ENCODE assay signal across 8 cellular contexts in genomic region chr9:110021891-110022290, GRCh38.
DNase-seq lines count a peak whose midpoint lies in the region; ATAC-seq and TF ChIP-seq lines count a peak whose summit lies in the region.

No MANE protein-coding gene starts in this region.

- H3K27me3 Mint-ChIP-seq in T-helper 1 cell treated with Interleukin-12 subunit alpha and Interleukin-12 subunit beta and Interleukin-4 antibody, amounts not matched to agents 30 μg/mL and 1 μg/mL, for 36 hours (ENCODE audit: low read depth): no peaks in the 10 kb centered on the region

- no peak for TF ChIP-seq CTCF in left ventricle myocardium inferior (IDR thresholded peaks at IDR 0.05; ENCODE audit: borderline replicate concordance)
- no peak for TF ChIP-seq CTCF in adrenal gland (IDR thresholded peaks at IDR 0.05)

- H3K9me3 Mint-ChIP-seq in T-helper 1 cell treated with Interleukin-12 subunit alpha and Interleukin-12 subunit beta and Interleukin-4 antibody, amounts not matched to agents 30 μg/mL and 1 μg/mL, for 36 hours: no peaks in the 10 kb centered on the region

- 57 to 72% (median 64%) methylated on average over 2 of the region's 2 CpGs for WGBS in adrenal gland, 4 donors

- H3K4me1 ChIP-seq in left ventricle myocardium inferior (peaks cover 20% of the 10 kb centered on the region), subcutaneous abdominal adipose tissue (ENCODE audit: control insufficient read depth in 5 of 5, insufficient read depth in 5 of 5, low read length in 5 of 5) (peaks cover 0 to 23% (median 2%) of the 10 kb centered on the region in 5 donors), adrenal gland (replicated peaks in 1 of 2) (peaks cover 0 to under 1% of the 10 kb centered on the region in 2 donors)

- no peaks in the 10 kb centered on the region for H3K9me3 ChIP-seq in left ventricle myocardium inferior (replicated peaks)
- no peaks in the 10 kb centered on the region for H3K9me3 ChIP-seq in subcutaneous abdominal adipose tissue (ENCODE audit: control insufficient read depth in 5 of 5, low read length in 5 of 5)
- no peaks in the 10 kb centered on the region for H3K9me3 ChIP-seq in adrenal gland (replicated peaks in 1 of 3)

- peak overlapping the region; percentile 5 for H3K4me3 Mint-ChIP-seq in T-helper 1 cell treated with Interleukin-12 subunit alpha and Interleukin-12 subunit beta and Interleukin-4 antibody, amounts not matched to agents 30 μg/mL and 1 μg/mL, for 36 hours

- intact Hi-C loops in Right ventricle myocardium inferior (cut with DNase I): no loop called here
- intact Hi-C loops in left ventricle myocardium inferior (cut with micrococcal nuclease): no loop called here
- intact Hi-C loops in adrenal gland (cut with DNase I): no loop called here

- H3K36me3 ChIP-seq in left ventricle myocardium inferior (no peaks in the 10 kb centered on the region), subcutaneous abdominal adipose tissue (ENCODE audit: control insufficient read depth in 5 of 5, insufficient read depth in 5 of 5, low read length in 5 of 5) (peaks cover 0 to 8% (median 0%) of the 10 kb centered on the region in 5 donors), adrenal gland (replicated peaks in 1 of 2) (no peaks in the 10 kb centered on the region)

- peak overlapping the region; percentile 77 for H3K27ac Mint-ChIP-seq in T-helper 1 cell treated with Interleukin-12 subunit alpha and Interleukin-12 subunit beta and Interleukin-4 antibody, amounts not matched to agents 30 μg/mL and 1 μg/mL, for 36 hours

- DNase-seq in Right ventricle myocardium inferior (ENCODE audit: missing footprints) (no peak), left ventricle myocardium inferior (no peak), adrenal gland (no peak), NCI-H2081 treated with DMSO at 0.1 percent for 48 hours (lab: John Stamatoyannopoulos, UW) (no peak), GOT3 (lab: John Stamatoyannopoulos, UW) (no peak)

- H3K27ac ChIP-seq in left ventricle myocardium inferior (replicated peaks): no peak overlapping the region
- H3K27ac ChIP-seq in subcutaneous abdominal adipose tissue (ENCODE audit: low read depth, low read length): peak overlapping the region; percentile 57
- no peak overlapping the region for H3K27ac ChIP-seq in adrenal gland

- H3K27me3 ChIP-seq in left ventricle myocardium inferior (ENCODE audit: low read depth) (no peaks in the 10 kb centered on the region), subcutaneous abdominal adipose tissue (ENCODE audit: control insufficient read depth in 5 of 5, insufficient read depth in 4 of 5, low read length in 5 of 5) (no peaks in the 10 kb centered on the region), adrenal gland (no peaks in the 10 kb centered on the region)

- no peak for TF ChIP-seq POLR2A in adrenal gland (IDR thresholded peaks at IDR 0.05)

- H3K9ac ChIP-seq in subcutaneous abdominal adipose tissue (ENCODE audit: low read length in 5 of 5): no peak overlapping the region

- H3K36me3 Mint-ChIP-seq in T-helper 1 cell treated with Interleukin-12 subunit alpha and Interleukin-12 subunit beta and Interleukin-4 antibody, amounts not matched to agents 30 μg/mL and 1 μg/mL, for 36 hours (ENCODE audit: low read depth): no peaks in the 10 kb centered on the region

- H3K4me1 Mint-ChIP-seq in T-helper 1 cell treated with Interleukin-12 subunit alpha and Interleukin-12 subunit beta and Interleukin-4 antibody, amounts not matched to agents 30 μg/mL and 1 μg/mL, for 36 hours (ENCODE audit: low read depth): peaks cover 18% of the 10 kb centered on the region

- no peak overlapping the region for H3K4me3 ChIP-seq in left ventricle myocardium inferior
- no peak overlapping the region for H3K4me3 ChIP-seq in subcutaneous abdominal adipose tissue (ENCODE audit: low read depth in 1 of 5, low read length in 5 of 5)
- no peak overlapping the region for H3K4me3 ChIP-seq in adrenal gland

- ATAC-seq in Right ventricle myocardium inferior (peak; percentile 44), HG03045 (IDR thresholded peaks at IDR 0.05; ENCODE audit: unreplicated experiment) (peak; percentile 92)
